In genomic region chr4:105472871-105473339, GRCh38 we compare ENCODE assay signal across 8 cellular contexts. TPM values are rescaled to one million over a fixed set of nuclear protein-coding genes. Genes with fewer than 3 reads are reported as not detected.
A peak's percentile ranks its signal among the peaks of the same experiment; 100 is the strongest.
DNase-seq lines count a peak whose midpoint lies in the region; ATAC-seq and TF ChIP-seq lines count a peak whose summit lies in the region.

No MANE protein-coding gene starts in this region.

- no peaks in the 10 kb centered on the region for H3K27me3 ChIP-seq in CD4-positive, alpha-beta T cell (ENCODE audit: control insufficient read depth, insufficient read depth, low read length)
- no peaks in the 10 kb centered on the region for H3K27me3 ChIP-seq in GM23248 (replicated peaks; ENCODE audit: insufficient read depth)
- no peaks in the 10 kb centered on the region for H3K27me3 ChIP-seq in Peyer's patch
- no peaks in the 10 kb centered on the region for H3K27me3 ChIP-seq in neuron (ENCODE audit: insufficient read depth, low read length)

- H4K20me1 ChIP-seq in GM23248 (ENCODE audit: insufficient read depth) = no peaks in the 10 kb centered on the region

- DNase-seq in CD4-positive, alpha-beta T cell = peak in 1 of 10 experiments; percentile 53
- DNase-seq in GM23248 (peak; percentile 62), Peyer's patch (no peak), epithelial cell of esophagus (ENCODE audit: low read depth) (peak; percentile 25), epidermal melanocyte (ENCODE audit: insufficient read length, low spot score) (no peak), retina (no peak)

- H2AFZ ChIP-seq in GM23248 (peak overlapping the region; percentile 97), neuron (ENCODE audit: low read depth, low read length) (peak overlapping the region; percentile 67)

- H3K27me3 Mint-ChIP-seq in CD4-positive, alpha-beta T cell = no peaks in the 10 kb centered on the region

- intact Hi-C loops in CD4-positive, alpha-beta T cell (cut with DNase I, micrococcal nuclease) = loop anchor here in 1 of 2 experiments (1.0 to 10.0 kb wide), 3 partner anchors 232 to 844 kb away; partner anchors contain the start of genes AIMP1, GSTCD, INTS12 and TBCK

- peaks cover 16% of the 10 kb centered on the region; the same call in 1 of the 2 replicates for H3F3A ChIP-seq in GM23248 (ENCODE audit: insufficient read depth)

- H3K9me2 ChIP-seq in GM23248 (ENCODE audit: insufficient read depth) = no peaks in the 10 kb centered on the region

- H3K4me1 ChIP-seq in GM23248 (ENCODE audit: insufficient read depth) (peaks cover 23% of the 10 kb centered on the region), Peyer's patch (peaks cover 0 to 21% (median 5%) of the 10 kb centered on the region in 4 donors), neuron (ENCODE audit: insufficient read depth, low read length) (peaks cover 10% of the 10 kb centered on the region)

- no peaks in the 10 kb centered on the region for H3K9me3 Mint-ChIP-seq in CD4-positive, alpha-beta T cell

- H3K79me2 ChIP-seq in GM23248 (ENCODE audit: insufficient read depth) = peaks cover 47% of the 10 kb centered on the region

- H3K36me3 ChIP-seq in GM23248 (ENCODE audit: low read depth) = no peaks in the 10 kb centered on the region
- no peaks in the 10 kb centered on the region for H3K36me3 ChIP-seq in Peyer's patch
- peaks cover 2% of the 10 kb centered on the region for H3K36me3 ChIP-seq in neuron (ENCODE audit: insufficient read depth, low read length)

- TF ChIP-seq CTCF in CD4-positive, alpha-beta T cell (IDR thresholded peaks at IDR 0.05) = no peak
- TF ChIP-seq CTCF in Peyer's patch (IDR thresholded peaks at IDR 0.05) = no peak
- no peak for TF ChIP-seq CTCF in epithelial cell of esophagus (IDR thresholded peaks at IDR 0.05; ENCODE audit: insufficient read depth, low read depth, low read length, missing control alignments)

- no peak for ATAC-seq in CD4-positive, alpha-beta T cell (ENCODE audit: poor library complexity)
- ATAC-seq in HG03139 (IDR thresholded peaks at IDR 0.05; ENCODE audit: unreplicated experiment) = no peak

- H3K4me3 Mint-ChIP-seq in CD4-positive, alpha-beta T cell = peak overlapping the region; percentile 99

- peaks cover 30% of the 10 kb centered on the region for H3K36me3 Mint-ChIP-seq in CD4-positive, alpha-beta T cell (ENCODE audit: low read depth)

- H3K4me1 Mint-ChIP-seq in CD4-positive, alpha-beta T cell (ENCODE audit: low read depth) = peaks cover 58% of the 10 kb centered on the region

- H3K4me3 ChIP-seq in GM23248 = peak overlapping the region; percentile 91
- peak overlapping the region; percentile 74 to 99 (median 88) for H3K4me3 ChIP-seq in Peyer's patch
- peak overlapping the region; percentile 82 for H3K4me3 ChIP-seq in epithelial cell of esophagus (ENCODE audit: low read length)
- H3K4me3 ChIP-seq in neuron (ENCODE audit: low read length) = peak overlapping the region; percentile 67

- peak overlapping the region; percentile 95 for H3K9ac ChIP-seq in GM23248

- CTCF ChIA-PET in CD4-positive, alpha-beta T cell (lab: Charles Lee) = interaction anchor here (1.4 to 2.3 kb wide), 3 partner anchors 25 to 332 kb away, joined by 5 to 14 read pairs (median 7); no protein-coding TSS in a partner anchor

- no peaks in the 10 kb centered on the region for H3K9me3 ChIP-seq in CD4-positive, alpha-beta T cell (ENCODE audit: control insufficient read depth, low read length)
- H3K9me3 ChIP-seq in GM23248 (ENCODE audit: low read depth) (no peaks in the 10 kb centered on the region), Peyer's patch (no peaks in the 10 kb centered on the region), neuron (ENCODE audit: low read length) (no peaks in the 10 kb centered on the region)

- no peak for TF ChIP-seq POLR2A in Peyer's patch (IDR thresholded peaks at IDR 0.05)

- peak overlapping the region; percentile 94 for H3K27ac ChIP-seq in CD4-positive, alpha-beta T cell (ENCODE audit: low read depth, low read length)
- peak overlapping the region; percentile 92 for H3K27ac ChIP-seq in GM23248
- H3K27ac ChIP-seq in Peyer's patch = peak overlapping the region; percentile 96 to 100 (median 98)

- 1 to 2% methylated on average over 20 of the region's 20 CpGs for WGBS in GM23248 (ENCODE audit: low coverage in 1 of 2, low lambda C conversion rate in 2 of 2, missing lambda C conversion rate in 2 of 2), 2 experiments

- H3K4me2 ChIP-seq in GM23248 (ENCODE audit: unreplicated experiment) = peak overlapping the region; percentile 86

- H3K27ac Mint-ChIP-seq in CD4-positive, alpha-beta T cell = peak overlapping the region; percentile 98

- POLR2A ChIA-PET in CD4-positive, alpha-beta T cell (lab: Charles Lee) = interaction anchor here (1.2 to 2.3 kb wide), 4 partner anchors 16 to 326 kb away, joined by 4 to 45 read pairs (median 10); partner anchors contain the start of genes GSTCD, INTS12 and TET2

- in situ Hi-C loops in GM23248 (cut with MboI) = no loop called here

RNA-seq across cellular contexts. Expression of gene PPA2, which starts 1.0 kb away (rescaled TPM):
- total RNA-seq in CD4-positive, alpha-beta T cell = 10 to 100 TPM; 44.2 to 46.1 TPM
- 37.5 and 64.9 TPM in 2 replicates for total RNA-seq in GM23248 (2014; rRNA removed; shearing (Covaris generic))
- 114 and 116 TPM in 2 replicates for polyA plus RNA-seq in GM23248 (2016; fragmentation: Nextera tagmentation; extraction: Ambion mirVana)
- 100 to 1,000 TPM in 3 of 4 donors, 10 to 100 TPM in 1; 58.4 to 140 (median 104) TPM for total RNA-seq in Peyer's patch

Comparison
In these comparisons a context has a peak if more than half of its experiments do, and no peak if none do; other contexts are left out.
1. DNase-seq: peak in GM23248 (single experiment) and epithelial cell of esophagus (single experiment); none in Peyer's patch (0 of 3), epidermal melanocyte (single experiment) and retina (single experiment).
2. Peak in every context shown above with its lines, with median percentiles within 50 percentile points of each other: H3K27ac ChIP-seq and H3K4me3 ChIP-seq.